ENCODE assay signal across 9 cellular contexts in genomic region chr15:71440479-71441071, GRCh38.
A peak's percentile ranks its signal among the peaks of the same experiment; 100 is the strongest.
DNase-seq lines count a peak whose midpoint lies in the region; ATAC-seq and TF ChIP-seq lines count a peak whose summit lies in the region.
"Had no signal": no experiment of that assay in that cellular context is flagged by ENCODE, and none has a peak within 500 bp of the region (broad histone marks: within the 10 kb centered on the region; RNA-seq: fewer than 3 reads in every experiment).

No MANE protein-coding gene starts in this region.

- no peaks in the 10 kb centered on the region for H3K36me3 ChIP-seq in adipocyte (ENCODE audit: control insufficient read depth, insufficient read depth, low read length, severe bottlenecking)
- H3K36me3 ChIP-seq: BLaER1 treated with 17β-estradiol and CSF1 and Interleukin-3, amounts not matched to agents 10 nM and 100 nM had no signal

- H3K27ac Mint-ChIP-seq in type B pancreatic cell: no peak overlapping the region

- TF ChIP-seq CTCF in type B pancreatic cell (conservative IDR thresholded peaks at IDR 0.05): peak; percentile 80

- H3K4me3 ChIP-seq in adipocyte (ENCODE audit: low read length): no peak overlapping the region
- H3K4me3 ChIP-seq: BLaER1 treated with 17β-estradiol and CSF1 and Interleukin-3, amounts not matched to agents 10 nM and 100 nM had no signal

- peaks cover 6% of the 10 kb centered on the region for H3K4me1 Mint-ChIP-seq in type B pancreatic cell (ENCODE audit: unreplicated experiment)

- H3K27me3 ChIP-seq in adipocyte (replicated peaks; ENCODE audit: control insufficient read depth, insufficient read depth, low read length): no peaks in the 10 kb centered on the region
- H3K27me3 ChIP-seq: BLaER1 treated with 17β-estradiol and CSF1 and Interleukin-3, amounts not matched to agents 10 nM and 100 nM had no signal

- ATAC-seq in HG02763 (IDR thresholded peaks at IDR 0.05; ENCODE audit: unreplicated experiment): no peak
- ATAC-seq in activated CD4-positive, CD25-positive, alpha-beta regulatory T cell treated with anti-CD3 and anti-CD28 coated beads, Interleukin-2, amount 50 U/mL, for 24 hours: no peak

- peaks cover 8% of the 10 kb centered on the region for H3K4me1 ChIP-seq in adipocyte (ENCODE audit: control insufficient read depth, insufficient read depth, low read length)

- DNase-seq in NCI-H2029 treated with DMSO at 0.1 percent for 48 hours (lab: John Stamatoyannopoulos, UW) (peak; percentile 64), NCI-H2029 (lab: John Stamatoyannopoulos, UW) (no peak), NCI-H2081 treated with DMSO at 0.1 percent for 48 hours (lab: John Stamatoyannopoulos, UW) (peak; percentile 61), adipocyte (ENCODE audit: low read depth) (peak; percentile 82), iPS-NIHi11 (ENCODE audit: low spot score) (peak; percentile 31), type B pancreatic cell (ENCODE audit: extremely low spot score, unreplicated experiment) (no peak)

- H3K36me3 Mint-ChIP-seq in type B pancreatic cell: peaks cover 3% of the 10 kb centered on the region

- H3K4me3 Mint-ChIP-seq in type B pancreatic cell: no peak overlapping the region

- no peaks in the 10 kb centered on the region for H3K9me3 ChIP-seq in adipocyte (ENCODE audit: control insufficient read depth, low read length)
- H3K9me3 ChIP-seq: BLaER1 treated with 17β-estradiol and CSF1 and Interleukin-3, amounts not matched to agents 10 nM and 100 nM had no signal

- H3K9me3 Mint-ChIP-seq in type B pancreatic cell: no peaks in the 10 kb centered on the region

- no peak overlapping the region for H3K9ac ChIP-seq in adipocyte (ENCODE audit: low read length)
- H3K9ac ChIP-seq: BLaER1 treated with 17β-estradiol and CSF1 and Interleukin-3, amounts not matched to agents 10 nM and 100 nM had no signal

- H3K27me3 Mint-ChIP-seq in type B pancreatic cell: no peaks in the 10 kb centered on the region

Comparison
In these comparisons a context has a peak if more than half of its experiments do, and no peak if none do; other contexts are left out.
1. DNase-seq: peak in NCI-H2029 treated with DMSO at 0.1 percent for 48 hours (single experiment), NCI-H2081 treated with DMSO at 0.1 percent for 48 hours (single experiment), adipocyte (single experiment) and iPS-NIHi11 (single experiment); none in NCI-H2029 (single experiment) and type B pancreatic cell (single experiment).